ENCODE assay signal across 8 cellular contexts in the genomic region with DNA sequence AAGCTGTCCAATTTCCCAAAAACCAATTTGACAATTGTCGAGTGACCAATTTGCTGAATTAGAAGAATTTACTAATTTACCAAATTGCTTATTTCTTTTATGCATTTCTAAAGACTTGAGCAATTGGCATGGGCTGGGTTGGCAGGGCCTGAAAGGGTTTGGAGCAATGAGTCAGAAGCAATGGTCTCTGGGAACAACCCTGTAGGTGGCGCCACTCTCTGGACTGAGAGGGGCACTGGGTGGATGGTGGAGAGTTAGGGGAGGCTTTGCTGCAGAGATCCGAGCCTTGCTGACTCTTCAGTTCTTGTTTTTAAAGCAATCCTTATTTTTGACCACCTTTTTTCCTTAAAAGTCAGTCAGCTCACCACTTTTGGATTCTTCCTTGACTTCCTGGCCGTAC.
DNase-seq lines count a peak whose midpoint lies in the region; ATAC-seq and TF ChIP-seq lines count a peak whose summit lies in the region.

No MANE protein-coding gene starts in this region.

- ATAC-seq in heart left ventricle (no peak), HG02642 (IDR thresholded peaks at IDR 0.05; ENCODE audit: poor library complexity, unreplicated experiment) (no peak), HG03097 (IDR thresholded peaks at IDR 0.05; ENCODE audit: low FRiP score, unreplicated experiment) (no peak)

- H3K9me3 ChIP-seq in cardiac muscle cell (ENCODE audit: low read depth) = no peaks in the 10 kb centered on the region
- no peaks in the 10 kb centered on the region for H3K9me3 ChIP-seq in heart left ventricle
- H3K9me3 ChIP-seq in parathyroid adenoma (ENCODE audit: control insufficient read depth, low read length) = no peaks in the 10 kb centered on the region

- H2AFZ ChIP-seq in parathyroid adenoma = no peak overlapping the region

- H3K4me3 ChIP-seq in cardiac muscle cell (no peak overlapping the region), heart left ventricle (no peak overlapping the region), cardiac fibroblast (replicated peaks in 1 of 2; ENCODE audit: low read depth in 2 of 2, low read length in 2 of 2) (no peak overlapping the region), parathyroid adenoma (ENCODE audit: low read depth, low read length) (no peak overlapping the region)

- no peak for TF ChIP-seq POLR2A in heart left ventricle (IDR thresholded peaks at IDR 0.05)

- peak in 1 of 2 donors; percentile 54 for DNase-seq in cardiac muscle cell (ENCODE audit: low read depth in 1 of 2, low spot score in 1 of 2)
- no peak for DNase-seq in heart left ventricle
- DNase-seq in RPMI7951 (ENCODE audit: low read depth) = peak; percentile 48
- peak in 1 of 2 donors; percentile 48 for DNase-seq in cardiac fibroblast (ENCODE audit: low read depth in 2 of 2)
- DNase-seq in NCI-H1105 treated with DMSO at 0.1 percent for 48 hours (lab: John Stamatoyannopoulos, UW) = no peak

- H3K27ac ChIP-seq in cardiac muscle cell = peak overlapping the region; percentile 69
- H3K27ac ChIP-seq in heart left ventricle = peak overlapping the region in 3 of 12 donors; percentile 69 to 72 (median 71)
- no peak overlapping the region for H3K27ac ChIP-seq in parathyroid adenoma

- H3K27me3 ChIP-seq in cardiac muscle cell (no peaks in the 10 kb centered on the region), heart left ventricle (no peaks in the 10 kb centered on the region), parathyroid adenoma (ENCODE audit: control insufficient read depth, insufficient read depth, low read length) (no peaks in the 10 kb centered on the region)

- TF ChIP-seq CTCF in cardiac muscle cell (IDR thresholded peaks at IDR 0.05; ENCODE audit: low read depth, low read length) = peak; percentile 42
- peak in 4 of 12 donors; percentile 16 to 41 (median 28) for TF ChIP-seq CTCF in heart left ventricle (IDR thresholded peaks at IDR 0.05)
- peak; percentile 47 for TF ChIP-seq CTCF in cardiac fibroblast (IDR thresholded peaks at IDR 0.05; ENCODE audit: low read depth, low read length)
- peak; percentile 9 for TF ChIP-seq CTCF in parathyroid adenoma (IDR thresholded peaks at IDR 0.05)

- no peak overlapping the region for H3K4me2 ChIP-seq in parathyroid adenoma (ENCODE audit: low read length)

- no peaks in the 10 kb centered on the region for H3K36me3 ChIP-seq in cardiac muscle cell
- H3K36me3 ChIP-seq in heart left ventricle = no peaks in the 10 kb centered on the region
- H3K36me3 ChIP-seq in parathyroid adenoma (ENCODE audit: control insufficient read depth, insufficient read depth, low read length) = no peaks in the 10 kb centered on the region

- 89 to 91% (median 90%) methylated on average over 4 of the region's 4 CpGs for WGBS in heart left ventricle, 4 donors

- no peak overlapping the region for H3K9ac ChIP-seq in parathyroid adenoma

- H3K79me2 ChIP-seq in parathyroid adenoma = no peaks in the 10 kb centered on the region

- intact Hi-C loops in heart left ventricle (cut with DNase I) = loop anchor here (2.0 to 10.0 kb wide), 15 partner anchors 55 to 1215 kb away; partner anchors contain the start of genes VCAN (in 5 of the 10), TMEM167A (in 2 of the 10) and XRCC4 (in 2 of the 10)

- H3K4me1 ChIP-seq in cardiac muscle cell (ENCODE audit: low read depth) (peaks cover 34% of the 10 kb centered on the region), heart left ventricle (peaks cover 0 to 53% (median 28%) of the 10 kb centered on the region in 12 donors), parathyroid adenoma (no peaks in the 10 kb centered on the region)
